In genomic region chr12:3202734-3203446, GRCh38 we compare ENCODE assay signal across 8 cellular contexts.
DNase-seq lines count a peak whose midpoint lies in the region; ATAC-seq and TF ChIP-seq lines count a peak whose summit lies in the region.

No MANE protein-coding gene starts in this region.

- DNase-seq in AG09309 (ENCODE audit: low read depth) (no peak), GM19238 (ENCODE audit: insufficient read length, low spot score) (peak; percentile 70), RKO (ENCODE audit: low spot score) (peak; percentile 12), right atrium auricular region (ENCODE audit: low spot score) (peak; percentile 73)
- DNase-seq in activated naive CD4-positive, alpha-beta T cell treated with anti-CD3 and anti-CD28 coated beads, Interleukin-2, amount 10 ng/mL, durations not matched to agents 7 days and 5 days, result peak; percentile 74
- DNase-seq in stimulated activated CD4-positive, alpha-beta T cell treated with anti-CD3 and anti-CD28 coated beads, Interleukin-1b, Interleukin-23, amount 100 ng/mL, for 1 hour (ENCODE audit: low read depth in 2 of 2), result peak; percentile 16 to 48

- peaks cover 0 to 80% of the 10 kb centered on the region in 2 donors for H3K4me1 ChIP-seq in right atrium auricular region

- H3K27me3 Mint-ChIP-seq in activated naive CD4-positive, alpha-beta T cell treated with anti-CD3 and anti-CD28 coated beads, Interleukin-2, amount 10 ng/mL, durations not matched to agents 7 days and 5 days, result peaks cover 59% of the 10 kb centered on the region

- H3K4me1 Mint-ChIP-seq in activated naive CD4-positive, alpha-beta T cell treated with anti-CD3 and anti-CD28 coated beads, Interleukin-2, amount 10 ng/mL, durations not matched to agents 7 days and 5 days, result peaks cover 7% of the 10 kb centered on the region

- no peak overlapping the region for H3K4me3 Mint-ChIP-seq in activated naive CD4-positive, alpha-beta T cell treated with anti-CD3 and anti-CD28 coated beads, Interleukin-2, amount 10 ng/mL, durations not matched to agents 7 days and 5 days

- no peak overlapping the region for H3K4me3 ChIP-seq in AG09309 (ENCODE audit: control insufficient read depth, low read depth, low read length)
- H3K4me3 ChIP-seq in right atrium auricular region, result peak overlapping the region in 1 of 2 donors; percentile 55

- no peaks in the 10 kb centered on the region for H3K27me3 ChIP-seq in right atrium auricular region

- no peaks in the 10 kb centered on the region for H3K9me3 Mint-ChIP-seq in activated naive CD4-positive, alpha-beta T cell treated with anti-CD3 and anti-CD28 coated beads, Interleukin-2, amount 10 ng/mL, durations not matched to agents 7 days and 5 days

- H3K36me3 Mint-ChIP-seq in activated naive CD4-positive, alpha-beta T cell treated with anti-CD3 and anti-CD28 coated beads, Interleukin-2, amount 10 ng/mL, durations not matched to agents 7 days and 5 days, result no peaks in the 10 kb centered on the region

- peak overlapping the region; percentile 85 to 94 for H3K27ac ChIP-seq in right atrium auricular region

- CTCF ChIA-PET in activated naive CD4-positive, alpha-beta T cell treated with anti-CD3 and anti-CD28 coated beads, Interleukin-2, amount 10 ng/mL, durations not matched to agents 7 days and 5 days (lab: Charles Lee), result interaction anchor here (1.2 to 2.9 kb wide), 7 partner anchors 9 to 130 kb away, joined by 3 to 17 read pairs (median 6); no protein-coding TSS in a partner anchor

- TF ChIP-seq CTCF in AG09309 (IDR thresholded peaks at IDR 0.05; ENCODE audit: control insufficient read depth, insufficient read depth, low read depth, low read length, missing control alignments) (peak; percentile 95), right atrium auricular region (IDR thresholded peaks at IDR 0.05) (peak; percentile 96 to 97)

- no peak for ATAC-seq in HG02678 (IDR thresholded peaks at IDR 0.05; ENCODE audit: unreplicated experiment)
- no peak for ATAC-seq in GM21367 (IDR thresholded peaks at IDR 0.05; ENCODE audit: unreplicated experiment)

- H3K27ac Mint-ChIP-seq in activated naive CD4-positive, alpha-beta T cell treated with anti-CD3 and anti-CD28 coated beads, Interleukin-2, amount 10 ng/mL, durations not matched to agents 7 days and 5 days, result no peak overlapping the region

- no peaks in the 10 kb centered on the region for H3K36me3 ChIP-seq in right atrium auricular region

- H3K9me3 ChIP-seq in right atrium auricular region, result no peaks in the 10 kb centered on the region
